In the genomic region with DNA sequence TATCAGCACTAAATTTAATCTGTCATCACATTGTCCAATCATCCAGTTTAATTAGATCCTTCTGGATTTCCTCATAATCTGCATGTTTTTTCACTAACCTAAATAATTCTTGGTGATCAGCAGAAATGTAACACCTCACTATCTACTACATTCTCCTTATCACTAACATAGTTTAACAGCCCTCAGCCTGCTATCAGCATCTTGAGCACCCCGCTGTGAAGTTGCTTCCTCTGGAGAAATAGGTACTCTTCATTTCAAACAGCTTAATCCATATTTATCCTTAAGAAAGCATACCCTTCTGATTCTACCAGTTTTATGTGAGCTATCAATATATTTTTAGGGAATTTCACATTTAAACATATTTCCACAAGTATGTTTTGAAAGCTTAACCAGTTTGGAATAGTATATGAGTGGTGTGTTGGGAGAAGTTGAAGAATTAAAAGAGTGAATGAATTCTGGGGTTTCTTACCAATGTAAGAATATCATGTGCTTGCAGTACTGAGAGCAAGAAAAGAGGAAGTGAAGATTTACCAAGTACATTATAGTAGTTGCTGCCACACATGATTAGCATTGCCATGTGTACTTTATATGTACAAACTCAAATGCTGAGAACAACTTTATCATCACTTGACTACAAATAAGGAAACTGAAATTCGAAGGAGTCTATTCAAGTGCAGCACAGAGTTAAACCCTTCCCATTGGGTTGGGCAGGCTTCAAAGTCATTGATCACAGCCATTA, we compare ENCODE assay signal across 9 cellular contexts.
DNase-seq lines count a peak whose midpoint lies in the region; ATAC-seq and TF ChIP-seq lines count a peak whose summit lies in the region.
"Had no signal": no experiment of that assay in that cellular context is flagged by ENCODE, and none has a peak within 500 bp of the region (broad histone marks: within the 10 kb centered on the region; RNA-seq: fewer than 3 reads in every experiment).

No MANE protein-coding gene starts in this region.

- no peaks in the 10 kb centered on the region for H3K36me3 ChIP-seq in upper lobe of right lung
- H3K36me3 ChIP-seq: thoracic aorta had no signal

- H3K4me1 Mint-ChIP-seq in WTC11 (peaks cover 8% of the 10 kb centered on the region), H9 (no peaks in the 10 kb centered on the region)

- ATAC-seq in GM18867 (IDR thresholded peaks at IDR 0.05; ENCODE audit: unreplicated experiment), result peak; percentile 100
- peak; percentile 100 for ATAC-seq in GM21786 (IDR thresholded peaks at IDR 0.05; ENCODE audit: unreplicated experiment)
- peak; percentile 100 for ATAC-seq in HG03432 (IDR thresholded peaks at IDR 0.05; ENCODE audit: unreplicated experiment)
- ATAC-seq in WTC11, result no peak
- ATAC-seq in upper lobe of right lung, result no peak

- WGBS in H9 (ENCODE audit: extremely low coverage, insufficient read length, low lambda C conversion rate), result no CpG with 5 or more reads among the region's 2 CpGs

- no peak overlapping the region for H3K14ac ChIP-seq in H9 (ENCODE audit: insufficient read depth, low read length)

- H3K18ac ChIP-seq in H9 (ENCODE audit: insufficient read length, low read depth, low read length), result no peak overlapping the region

- H3K4me1 ChIP-seq in upper lobe of right lung (no peaks in the 10 kb centered on the region), H9 (ENCODE audit: insufficient read depth, low read length) (no peaks in the 10 kb centered on the region)

- H2BK5ac ChIP-seq in H9 (ENCODE audit: insufficient read length, low read length), result no peak overlapping the region

- no peak overlapping the region for H2AK5ac ChIP-seq in H9 (ENCODE audit: insufficient read length, low read length)

- H2BK120ac ChIP-seq in H9 (ENCODE audit: low read depth, low read length, poor library complexity, severe bottlenecking), result no peak overlapping the region

- H3K27me3 Mint-ChIP-seq in WTC11 (ENCODE audit: low read depth) (no peaks in the 10 kb centered on the region), H9 (ENCODE audit: low read depth) (no peaks in the 10 kb centered on the region)

- H3K9me3 Mint-ChIP-seq in WTC11 (no peaks in the 10 kb centered on the region), H9 (no peaks in the 10 kb centered on the region)

- H3K23me2 ChIP-seq in H9 (ENCODE audit: insufficient read length, low read depth, low read length, poor library complexity, severe bottlenecking), result no peaks in the 10 kb centered on the region

- H3K23ac ChIP-seq in H9 (ENCODE audit: insufficient read length, low read depth, low read length), result no peak overlapping the region

- intact Hi-C loops in upper lobe of right lung (cut with DNase I), result no loop called here

- H4K8ac ChIP-seq in H9 (replicated peaks; ENCODE audit: insufficient read length, low read depth, low read length), result no peak overlapping the region

- no peak overlapping the region for H3K4me2 ChIP-seq in H9 (ENCODE audit: insufficient read depth, insufficient read length, low read length)

- H3K4me3 ChIP-seq in upper lobe of right lung, result no peak overlapping the region
- H3K4me3 ChIP-seq: thoracic aorta had no signal

- H3K4me3 Mint-ChIP-seq in WTC11 (no peak overlapping the region), H9 (no peak overlapping the region)

- no peak overlapping the region for H3K56ac ChIP-seq in H9 (ENCODE audit: insufficient read length, low read depth, low read length)

- DNase-seq in WTC11 (ENCODE audit: low spot score) (peak; percentile 14), SW480 (ENCODE audit: low spot score) (no peak), cortex of kidney (lab: John Stamatoyannopoulos, UW) (no peak), upper lobe of right lung (no peak), H9 (no peak)

- H4K20me1 ChIP-seq in H9 (ENCODE audit: control insufficient read depth, insufficient read depth, insufficient read length), result no peaks in the 10 kb centered on the region

- no peak overlapping the region for H3T11ph ChIP-seq in H9 (ENCODE audit: low read length)

- H2BK12ac ChIP-seq in H9 (ENCODE audit: insufficient read length, low read depth, low read length), result no peak overlapping the region

- POLR2A ChIA-PET in WTC11 (lab: Charles Lee), result no interaction called here

- no peaks in the 10 kb centered on the region for H3K79me1 ChIP-seq in H9 (ENCODE audit: insufficient read depth, low read depth, low read length, poor library complexity, severe bottlenecking)

- H3K27me3 ChIP-seq in upper lobe of right lung, result no peaks in the 10 kb centered on the region
- H3K27me3 ChIP-seq in H9 (ENCODE audit: insufficient read depth, low read length), result no peaks in the 10 kb centered on the region

- no peak overlapping the region for H3K27ac ChIP-seq in upper lobe of right lung
- H3K27ac ChIP-seq in H9 (ENCODE audit: insufficient read length, low read depth, low read length), result no peak overlapping the region
- H3K27ac ChIP-seq: thoracic aorta had no signal

- TF ChIP-seq CTCF in WTC11 (IDR thresholded peaks at IDR 0.05) (no peak), upper lobe of right lung (IDR thresholded peaks at IDR 0.05) (no peak), H9 (conservative IDR thresholded peaks at IDR 0.05) (no peak)

- H3K27ac Mint-ChIP-seq in WTC11, result no peak overlapping the region
- no peak overlapping the region for H3K27ac Mint-ChIP-seq in H9

- H3K36me3 Mint-ChIP-seq in WTC11, result no peaks in the 10 kb centered on the region
- H3K36me3 Mint-ChIP-seq in H9 (ENCODE audit: insufficient read depth in 1 of 3, low read depth in 3 of 3), result no peaks in the 10 kb centered on the region

- no peak overlapping the region for H3K9ac ChIP-seq in H9 (ENCODE audit: extremely low read depth, insufficient read length, low read length)

- H3K9me3 ChIP-seq in upper lobe of right lung (no peaks in the 10 kb centered on the region), H9 (ENCODE audit: control insufficient read depth, low read depth, low read length) (no peaks in the 10 kb centered on the region)
- H3K9me3 ChIP-seq: thoracic aorta had no signal

- H3K4ac ChIP-seq in H9 (ENCODE audit: low read depth, low read length), result no peak overlapping the region

- H2BK15ac ChIP-seq in H9 (ENCODE audit: low read depth, low read length), result no peak overlapping the region

- no peak overlapping the region for H4K5ac ChIP-seq in H9 (ENCODE audit: insufficient read length, low read depth, low read length)

- no peak overlapping the region for H2BK20ac ChIP-seq in H9 (ENCODE audit: low read depth, low read length, poor library complexity, severe bottlenecking)

- CTCF ChIA-PET in WTC11 (lab: Charles Lee), result interaction anchor here (0.6 kb wide), 1 partner anchor 96 kb away, joined by 4 read pairs; no protein-coding TSS in a partner anchor

- no peak overlapping the region for H4K91ac ChIP-seq in H9 (ENCODE audit: insufficient read length, low read depth, low read length)

- H3K79me2 ChIP-seq in H9 (ENCODE audit: insufficient read depth, low read length), result no peaks in the 10 kb centered on the region

- no peak overlapping the region for H2AFZ ChIP-seq in H9 (ENCODE audit: low read length)

TF ChIP-seq in WTC11, 78 proteins besides CTCF, POLR2A, EP300 and RAD21 (continues in another document):
- TF ChIP-seq, protein P1, sequence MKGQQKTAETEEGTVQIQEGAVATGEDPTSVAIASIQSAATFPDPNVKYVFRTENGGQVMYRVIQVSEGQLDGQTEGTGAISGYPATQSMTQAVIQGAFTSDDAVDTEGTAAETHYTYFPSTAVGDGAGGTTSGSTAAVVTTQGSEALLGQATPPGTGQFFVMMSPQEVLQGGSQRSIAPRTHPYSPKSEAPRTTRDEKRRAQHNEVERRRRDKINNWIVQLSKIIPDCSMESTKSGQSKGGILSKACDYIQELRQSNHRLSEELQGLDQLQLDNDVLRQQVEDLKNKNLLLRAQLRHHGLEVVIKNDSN (CRISPR knock-in tag; IDR thresholded peaks at IDR 0.05), result no peak
- TF ChIP-seq TEAD4 (CRISPR knock-in tag; IDR thresholded peaks at IDR 0.05) (no peak), GRHL2 (CRISPR knock-in tag; IDR thresholded peaks at IDR 0.05; ENCODE audit: insufficient replicate concordance, severe bottlenecking) (no peak), JUN (CRISPR knock-in tag; IDR thresholded peaks at IDR 0.05) (no peak), ETV6 (CRISPR knock-in tag; IDR thresholded peaks at IDR 0.05) (no peak), SOX15 (CRISPR knock-in tag; IDR thresholded peaks at IDR 0.05) (no peak)
- TF ChIP-seq, protein P2, sequence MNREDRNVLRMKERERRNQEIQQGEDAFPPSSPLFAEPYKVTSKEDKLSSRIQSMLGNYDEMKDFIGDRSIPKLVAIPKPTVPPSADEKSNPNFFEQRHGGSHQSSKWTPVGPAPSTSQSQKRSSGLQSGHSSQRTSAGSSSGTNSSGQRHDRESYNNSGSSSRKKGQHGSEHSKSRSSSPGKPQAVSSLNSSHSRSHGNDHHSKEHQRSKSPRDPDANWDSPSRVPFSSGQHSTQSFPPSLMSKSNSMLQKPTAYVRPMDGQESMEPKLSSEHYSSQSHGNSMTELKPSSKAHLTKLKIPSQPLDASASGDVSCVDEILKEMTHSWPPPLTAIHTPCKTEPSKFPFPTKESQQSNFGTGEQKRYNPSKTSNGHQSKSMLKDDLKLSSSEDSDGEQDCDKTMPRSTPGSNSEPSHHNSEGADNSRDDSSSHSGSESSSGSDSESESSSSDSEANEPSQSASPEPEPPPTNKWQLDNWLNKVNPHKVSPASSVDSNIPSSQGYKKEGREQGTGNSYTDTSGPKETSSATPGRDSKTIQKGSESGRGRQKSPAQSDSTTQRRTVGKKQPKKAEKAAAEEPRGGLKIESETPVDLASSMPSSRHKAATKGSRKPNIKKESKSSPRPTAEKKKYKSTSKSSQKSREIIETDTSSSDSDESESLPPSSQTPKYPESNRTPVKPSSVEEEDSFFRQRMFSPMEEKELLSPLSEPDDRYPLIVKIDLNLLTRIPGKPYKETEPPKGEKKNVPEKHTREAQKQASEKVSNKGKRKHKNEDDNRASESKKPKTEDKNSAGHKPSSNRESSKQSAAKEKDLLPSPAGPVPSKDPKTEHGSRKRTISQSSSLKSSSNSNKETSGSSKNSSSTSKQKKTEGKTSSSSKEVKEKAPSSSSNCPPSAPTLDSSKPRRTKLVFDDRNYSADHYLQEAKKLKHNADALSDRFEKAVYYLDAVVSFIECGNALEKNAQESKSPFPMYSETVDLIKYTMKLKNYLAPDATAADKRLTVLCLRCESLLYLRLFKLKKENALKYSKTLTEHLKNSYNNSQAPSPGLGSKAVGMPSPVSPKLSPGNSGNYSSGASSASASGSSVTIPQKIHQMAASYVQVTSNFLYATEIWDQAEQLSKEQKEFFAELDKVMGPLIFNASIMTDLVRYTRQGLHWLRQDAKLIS (CRISPR knock-in tag; IDR thresholded peaks at IDR 0.05; ENCODE audit: borderline replicate concordance), result no peak

Comparison
In these comparisons a context has a peak if more than half of its experiments do, and no peak if none do; other contexts are left out.
1. ATAC-seq: peak in GM18867 (single experiment), GM21786 (single experiment) and HG03432 (single experiment); none in WTC11 (single experiment) and upper lobe of right lung (single experiment).